ENCODE assay signal across 17 cellular contexts in genomic region chr12:91810531-91810930, GRCh38.
"Had no signal": no experiment of that assay in that cellular context is flagged by ENCODE, and none has a peak within 500 bp of the region (broad histone marks: within the 10 kb centered on the region; RNA-seq: fewer than 3 reads in every experiment).

No MANE protein-coding gene starts in this region.

- DNase-seq: colonic mucosa; dermis blood vessel endothelial cell; esophagus squamous epithelium; foreskin fibroblast; glutamatergic neuron; immature natural killer cell; left ventricle myocardium inferior; lower lobe of right lung; midbrain; posterior cingulate gyrus; small intestine; stimulated activated CD4-positive, alpha-beta T cell treated with anti-CD3 and anti-CD28 coated beads, Interleukin-12 subunit alpha, Interleukin-12 subunit beta, amount 100 ng/mL, for 4 hours; stimulated activated naive CD4-positive, alpha-beta T cell; trophoblast cell had no signal

- H3K4me1 Mint-ChIP-seq: neural crest cell had no signal

- H3K27me3 Mint-ChIP-seq: memory B cell had no signal

- H3K27ac ChIP-seq: colonic mucosa, esophagus squamous epithelium, gastroesophageal sphincter, left ventricle myocardium inferior, lower lobe of right lung had no signal

- H3K9me3 ChIP-seq: colonic mucosa had no signal

- H3K4me1 ChIP-seq: colonic mucosa, gastroesophageal sphincter, left ventricle myocardium inferior, lower lobe of right lung had no signal

- H3K27ac Mint-ChIP-seq: memory B cell had no signal

- ATAC-seq: gastroesophageal sphincter, lower lobe of right lung had no signal

- H3K27me3 ChIP-seq: colonic mucosa, esophagus squamous epithelium, gastroesophageal sphincter had no signal

- H3K36me3 ChIP-seq: colonic mucosa, esophagus squamous epithelium, gastroesophageal sphincter, left ventricle myocardium inferior, lower lobe of right lung had no signal

- H3K4me3 Mint-ChIP-seq: immature natural killer cell, memory B cell, neural crest cell had no signal

- H3K4me3 ChIP-seq: colonic mucosa, esophagus squamous epithelium, gastroesophageal sphincter, left ventricle myocardium inferior, lower lobe of right lung had no signal
